In the genomic region with DNA sequence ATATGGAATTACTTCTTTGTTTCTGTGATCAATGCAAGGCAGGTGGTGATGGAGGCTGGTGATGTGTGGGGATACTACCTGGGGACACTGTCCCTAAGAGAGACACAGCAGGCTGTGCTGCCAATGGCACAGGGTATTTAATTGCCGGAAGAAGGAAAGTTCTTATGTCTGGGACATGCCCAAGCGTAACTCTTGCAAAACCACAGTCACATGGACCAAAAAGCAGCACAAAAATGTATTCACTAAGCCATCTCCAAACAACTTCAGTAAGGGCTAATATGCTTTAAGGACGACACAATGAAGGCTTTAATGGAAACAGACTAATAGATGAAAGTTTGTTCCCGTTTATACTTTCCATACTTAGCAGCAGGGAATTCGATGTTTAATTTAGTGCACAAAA, we compare ENCODE assay signal across 16 cellular contexts. TPM values are rescaled to one million over a fixed set of nuclear protein-coding genes. Genes with fewer than 3 reads are reported as not detected.
DNase-seq lines count a peak whose midpoint lies in the region; ATAC-seq, FAIRE-seq and TF ChIP-seq lines count a peak whose summit lies in the region.
"Had no signal": no experiment of that assay in that cellular context is flagged by ENCODE, and none has a peak within 500 bp of the region (broad histone marks: within the 10 kb centered on the region; RNA-seq: fewer than 3 reads in every experiment).

No MANE protein-coding gene starts in this region.

- H2AFZ ChIP-seq in astrocyte (ENCODE audit: low read depth, low read length), result no peak overlapping the region

- DNase-seq in activated CD4-positive, alpha-beta T cell treated with anti-CD3 and anti-CD28 coated beads, Interleukin-2, amount 10 ng/mL, durations not matched to agents 7 days and 5 days, result no peak
- DNase-seq in activated CD4-positive, alpha-beta T cell treated with anti-CD3 and anti-CD28 coated beads, Interleukin-2, amount 50 U/mL, for 4 hours, result no peak
- DNase-seq in astrocyte (ENCODE audit: low read depth), result peak; percentile 50
- peak; percentile 38 to 69 for DNase-seq in foreskin keratinocyte
- no peak for DNase-seq in stimulated activated CD4-positive, alpha-beta T cell treated with anti-CD3 and anti-CD28 coated beads, Interleukin-2, amount 100 ng/mL, for 24 hours
- DNase-seq in left lobe of liver (ENCODE audit: low spot score), result no peak
- DNase-seq: 8988T; activated CD4-positive, alpha-beta T cell treated with anti-CD3 and anti-CD28 coated beads, Interleukin-2, amount 50 U/mL, for 48 hours; hippocampal formation; NCI-H526; substantia nigra had no signal

- H3K27me3 ChIP-seq in astrocyte (ENCODE audit: insufficient read depth, low read length) (no peaks in the 10 kb centered on the region), foreskin keratinocyte (no peaks in the 10 kb centered on the region)

- H3K27ac Mint-ChIP-seq in activated CD4-positive, alpha-beta T cell treated with anti-CD3 and anti-CD28 coated beads, Interleukin-2, amount 10 ng/mL, durations not matched to agents 7 days and 5 days, result peak overlapping the region; percentile 54
- H3K27ac Mint-ChIP-seq in astrocyte (ENCODE audit: unreplicated experiment), result peak overlapping the region; percentile 43
- peak overlapping the region; percentile 8 for H3K27ac Mint-ChIP-seq in stimulated activated memory B cell treated with anti-CD40 and anti-IgM and Interleukin-4, amounts not matched to agents 10 μg/mL and 1 μg/mL and 100 μg/mL, for 72 hours

- CTCF ChIA-PET in activated CD4-positive, alpha-beta T cell treated with anti-CD3 and anti-CD28 coated beads, Interleukin-2, amount 10 ng/mL, durations not matched to agents 7 days and 5 days (lab: Charles Lee), result no interaction called here

- H3K9me3 ChIP-seq in astrocyte (ENCODE audit: insufficient read depth, low read depth, low read length), result no peaks in the 10 kb centered on the region

- peaks cover 16% of the 10 kb centered on the region for H3K4me1 Mint-ChIP-seq in activated CD4-positive, alpha-beta T cell treated with anti-CD3 and anti-CD28 coated beads, Interleukin-2, amount 10 ng/mL, durations not matched to agents 7 days and 5 days
- H3K4me1 Mint-ChIP-seq in astrocyte (ENCODE audit: low read depth, unreplicated experiment), result peaks cover 14% of the 10 kb centered on the region
- peaks cover 47% of the 10 kb centered on the region for H3K4me1 Mint-ChIP-seq in stimulated activated memory B cell treated with anti-CD40 and anti-IgM and Interleukin-4, amounts not matched to agents 10 μg/mL and 1 μg/mL and 100 μg/mL, for 72 hours

- no peaks in the 10 kb centered on the region for H4K20me1 ChIP-seq in astrocyte (ENCODE audit: insufficient read depth, low read length)

- H3K4me3 ChIP-seq in astrocyte (ENCODE audit: insufficient read depth, low read depth, low read length), result no peak overlapping the region
- H3K4me3 ChIP-seq: skin epidermis had no signal

- H3K27me3 Mint-ChIP-seq in activated CD4-positive, alpha-beta T cell treated with anti-CD3 and anti-CD28 coated beads, Interleukin-2, amount 10 ng/mL, durations not matched to agents 7 days and 5 days, result no peaks in the 10 kb centered on the region
- no peaks in the 10 kb centered on the region for H3K27me3 Mint-ChIP-seq in astrocyte (ENCODE audit: low read depth, unreplicated experiment)
- H3K27me3 Mint-ChIP-seq in stimulated activated memory B cell treated with anti-CD40 and anti-IgM and Interleukin-4, amounts not matched to agents 10 μg/mL and 1 μg/mL and 100 μg/mL, for 72 hours, result no peaks in the 10 kb centered on the region

- FAIRE-seq in astrocyte (lab: Jason Lieb, UNC), result no peak
- FAIRE-seq: D721Med, endometrium had no signal

- H3K9me3 Mint-ChIP-seq in activated CD4-positive, alpha-beta T cell treated with anti-CD3 and anti-CD28 coated beads, Interleukin-2, amount 10 ng/mL, durations not matched to agents 7 days and 5 days, result no peaks in the 10 kb centered on the region
- no peaks in the 10 kb centered on the region for H3K9me3 Mint-ChIP-seq in astrocyte (ENCODE audit: unreplicated experiment)
- peaks cover 3% of the 10 kb centered on the region for H3K9me3 Mint-ChIP-seq in stimulated activated memory B cell treated with anti-CD40 and anti-IgM and Interleukin-4, amounts not matched to agents 10 μg/mL and 1 μg/mL and 100 μg/mL, for 72 hours

- H3K4me3 Mint-ChIP-seq in activated CD4-positive, alpha-beta T cell treated with anti-CD3 and anti-CD28 coated beads, Interleukin-2, amount 10 ng/mL, durations not matched to agents 7 days and 5 days, result no peak overlapping the region
- no peak overlapping the region for H3K4me3 Mint-ChIP-seq in astrocyte (ENCODE audit: unreplicated experiment)
- H3K4me3 Mint-ChIP-seq in stimulated activated memory B cell treated with anti-CD40 and anti-IgM and Interleukin-4, amounts not matched to agents 10 μg/mL and 1 μg/mL and 100 μg/mL, for 72 hours, result no peak overlapping the region

- H3K27ac ChIP-seq in astrocyte (ENCODE audit: low read depth, low read length), result no peak overlapping the region
- H3K27ac ChIP-seq in foreskin keratinocyte, result peak overlapping the region; percentile 35

- H3K36me3 ChIP-seq in astrocyte (ENCODE audit: insufficient read depth, low read length), result peaks cover 16% of the 10 kb centered on the region

- POLR2A ChIA-PET in activated CD4-positive, alpha-beta T cell treated with anti-CD3 and anti-CD28 coated beads, Interleukin-2, amount 10 ng/mL, durations not matched to agents 7 days and 5 days (lab: Charles Lee), result no interaction called here

- TF ChIP-seq CTCF in astrocyte (IDR thresholded peaks at IDR 0.05; ENCODE audit: insufficient read depth, low read depth, low read length), result no peak
- TF ChIP-seq CTCF in foreskin keratinocyte (conservative IDR thresholded peaks at IDR 0.05), result no peak

- ATAC-seq in foreskin keratinocyte (peak; percentile 27), left lobe of liver (no peak), HG03196 (IDR thresholded peaks at IDR 0.05; ENCODE audit: unreplicated experiment) (no peak)
- ATAC-seq in stimulated activated memory B cell treated with anti-CD40 and anti-IgM and Interleukin-4, amounts not matched to agents 10 μg/mL and 1 μg/mL and 100 μg/mL, for 72 hours, result no peak

- H3K9ac ChIP-seq in astrocyte (ENCODE audit: low read length), result no peak overlapping the region

- H3K36me3 Mint-ChIP-seq in activated CD4-positive, alpha-beta T cell treated with anti-CD3 and anti-CD28 coated beads, Interleukin-2, amount 10 ng/mL, durations not matched to agents 7 days and 5 days (ENCODE audit: low read depth), result peaks cover 57% of the 10 kb centered on the region
- peaks cover 18% of the 10 kb centered on the region for H3K36me3 Mint-ChIP-seq in astrocyte (ENCODE audit: low read depth, unreplicated experiment)
- H3K36me3 Mint-ChIP-seq in stimulated activated memory B cell treated with anti-CD40 and anti-IgM and Interleukin-4, amounts not matched to agents 10 μg/mL and 1 μg/mL and 100 μg/mL, for 72 hours, result peaks cover 31% of the 10 kb centered on the region

- H3K4me2 ChIP-seq in astrocyte (ENCODE audit: low read length), result no peak overlapping the region

- no peaks in the 10 kb centered on the region for H3K79me2 ChIP-seq in astrocyte (ENCODE audit: insufficient read depth, low read length)

- H3K4me1 ChIP-seq in astrocyte (ENCODE audit: insufficient read depth, low read length) (peaks cover 6% of the 10 kb centered on the region), foreskin keratinocyte (peaks cover 12% of the 10 kb centered on the region)

RNA-seq across cellular contexts. Expression of gene AP1S3, which starts 49.7 kb away (rescaled TPM):
- total RNA-seq in activated CD4-positive, alpha-beta T cell treated with anti-CD3 and anti-CD28 coated beads, Interleukin-2, amount 10 ng/mL, durations not matched to agents 7 days and 5 days, result 1 to 10 TPM; 6.5 to 7.5 TPM
- total RNA-seq in astrocyte (11.1 and 14.3 TPM in 2 replicates), foreskin keratinocyte (19.2 and 30.9 TPM in 2 replicates), left lobe of liver (1.3 TPM)
- polyA plus RNA-seq in foreskin keratinocyte, result 2.5 and 4.9 TPM in 2 replicates

RNA-seq across cellular contexts. Expression of gene WDFY1, which starts 58.0 kb away (rescaled TPM):
- total RNA-seq in activated CD4-positive, alpha-beta T cell treated with anti-CD3 and anti-CD28 coated beads, Interleukin-2, amount 10 ng/mL, durations not matched to agents 7 days and 5 days, result 10 to 100 TPM; 79.2 to 82.5 TPM
- total RNA-seq in astrocyte (52.5 and 52.6 TPM in 2 replicates), foreskin keratinocyte (45.5 and 49.3 TPM in 2 replicates), left lobe of liver (16.4 TPM)
- polyA plus RNA-seq in foreskin keratinocyte, result 11.8 and 12.0 TPM in 2 replicates

Comparison
In these comparisons a context has a peak if more than half of its experiments do, and no peak if none do; other contexts are left out.
1. DNase-seq: peak in astrocyte (single experiment) and foreskin keratinocyte (2 of 2); none in activated CD4-positive, alpha-beta T cell treated with anti-CD3 and anti-CD28 coated beads, Interleukin-2, amount 10 ng/mL, durations not matched to agents 7 days and 5 days (single experiment), activated CD4-positive, alpha-beta T cell treated with anti-CD3 and anti-CD28 coated beads, Interleukin-2, amount 50 U/mL, for 4 hours (0 of 2), stimulated activated CD4-positive, alpha-beta T cell treated with anti-CD3 and anti-CD28 coated beads, Interleukin-2, amount 100 ng/mL, for 24 hours (0 of 2) and left lobe of liver (single experiment).
2. Peak in every context shown above with its lines, with median percentiles within 50 percentile points of each other: H3K27ac Mint-ChIP-seq.